Comparison of ENCODE assay signal across 18 cellular contexts in the genomic region with DNA sequence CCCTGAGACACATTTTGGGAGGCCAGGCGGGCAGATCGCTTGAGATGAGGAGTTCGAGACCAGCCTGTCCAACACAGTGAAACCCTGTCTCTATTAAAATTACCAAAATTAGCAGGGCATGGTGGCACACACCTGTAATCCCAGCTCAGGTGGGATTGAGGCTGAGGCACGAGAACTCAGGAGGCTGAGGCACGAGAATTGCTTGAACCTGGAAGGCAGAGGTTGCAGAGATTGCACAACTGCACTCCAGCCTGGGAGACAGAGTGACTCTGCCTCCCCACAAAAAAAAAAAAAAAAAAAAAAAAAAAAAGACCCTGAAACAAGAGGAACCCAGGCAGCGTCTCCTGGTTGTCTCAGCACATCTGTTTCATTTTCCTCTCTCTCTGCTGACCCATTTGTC.
"Had no signal": no experiment of that assay in that cellular context is flagged by ENCODE, and none has a peak within 500 bp of the region (broad histone marks: within the 10 kb centered on the region; RNA-seq: fewer than 3 reads in every experiment).

No MANE protein-coding gene starts in this region.

- DNase-seq: activated CD4-positive, CD25-positive, alpha-beta regulatory T cell treated with anti-CD3 and anti-CD28 coated beads, Interleukin-2, amount 50 U/mL, for 72 hours; activated CD8-positive, alpha-beta memory T cell treated with anti-CD3 and anti-CD28 coated beads for 24 hours; activated CD8-positive, alpha-beta memory T cell treated with anti-CD3 and anti-CD28 coated beads, Interleukin-2, amount 50 U/mL, for 48 hours; activated effector memory CD4-positive, alpha-beta T cell treated with Interleukin-2 at 50 U/mL for 16 hours; activated naive CD4-positive, alpha-beta T cell treated with anti-CD3 and anti-CD28 coated beads, Interleukin-2, amount 50 U/mL, for 16 hours; activated T-cell treated with anti-CD3 and anti-CD28 coated beads, Interleukin-2, amount 50 U/mL, for 48 hours; effector memory CD8-positive, alpha-beta T cell; esophagus squamous epithelium; left cardiac atrium; mesendoderm; natural killer cell; pancreas; stimulated activated CD4-positive, alpha-beta T cell treated with anti-CD3 and anti-CD28 coated beads, Interleukin-12 subunit alpha, Interleukin-12 subunit beta, amount 100 ng/mL, for 4 hours; stimulated activated CD4-positive, alpha-beta T cell treated with anti-CD3 and anti-CD28 coated beads, Interleukin-2, amount 100 ng/mL, for 24 hours; stimulated activated naive CD4-positive, alpha-beta T cell treated with Interleukin-2 at 50 U/mL for 16 hours; T-cell; thyroid gland had no signal

- H3K27ac Mint-ChIP-seq: effector memory CD8-positive, alpha-beta T cell; natural killer cell; T-cell had no signal

- H3K27ac ChIP-seq: esophagus squamous epithelium, pancreas, thyroid gland had no signal

- H3K9me3 Mint-ChIP-seq: effector memory CD8-positive, alpha-beta T cell; natural killer cell; T-cell had no signal

- H3K36me3 ChIP-seq: ascending aorta, esophagus squamous epithelium, pancreas, thyroid gland had no signal

- H3K9me3 ChIP-seq: ascending aorta, esophagus squamous epithelium, pancreas, thyroid gland had no signal

- H3K27me3 ChIP-seq: ascending aorta, esophagus squamous epithelium, pancreas, thyroid gland had no signal

- H3K36me3 Mint-ChIP-seq: natural killer cell had no signal

- ATAC-seq: effector memory CD8-positive, alpha-beta T cell; left cardiac atrium; natural killer cell; pancreas; T-cell had no signal

- H3K4me3 Mint-ChIP-seq: effector memory CD8-positive, alpha-beta T cell; natural killer cell; T-cell had no signal

- H3K4me3 ChIP-seq: ascending aorta, esophagus squamous epithelium, pancreas, thyroid gland had no signal

- H3K27me3 Mint-ChIP-seq: effector memory CD8-positive, alpha-beta T cell; T-cell had no signal
